35 cellular contexts compared by ENCODE assay signal in the genomic region with DNA sequence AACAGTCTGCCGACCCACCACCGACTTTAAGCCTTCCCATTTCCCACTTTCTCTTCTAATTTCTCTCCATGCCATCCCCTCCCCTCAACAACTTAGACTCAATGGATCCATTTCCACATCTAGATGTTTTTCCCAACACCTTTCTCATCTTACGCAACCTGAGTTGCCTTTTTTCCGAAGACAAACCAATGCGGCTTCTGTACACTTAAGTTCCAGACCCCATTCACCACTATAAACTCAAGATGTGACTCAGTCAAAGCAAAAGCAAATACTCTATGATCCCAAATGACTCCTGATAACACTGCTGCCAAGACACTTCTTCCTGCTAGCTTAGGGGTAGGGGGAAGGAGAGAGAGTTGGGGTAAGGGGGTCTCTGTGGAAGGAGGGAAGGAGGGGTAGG. TPM values are rescaled to one million over a fixed set of nuclear protein-coding genes. Genes with fewer than 3 reads are reported as not detected.
"Had no signal": no experiment of that assay in that cellular context is flagged by ENCODE, and none has a peak within 500 bp of the region (broad histone marks: within the 10 kb centered on the region; RNA-seq: fewer than 3 reads in every experiment).

No MANE protein-coding gene starts in this region.

- H3K27ac ChIP-seq: brain microvascular endothelial cell, esophagus muscularis mucosa, foreskin keratinocyte, gastrocnemius medialis, WERI-Rb-1 had no signal

- H3K4me1 ChIP-seq: esophagus muscularis mucosa, foreskin keratinocyte, gastrocnemius medialis had no signal

- H3K27ac Mint-ChIP-seq: activated B cell treated with CpG ODN at 0.5 μM for 24 hours; activated CD8-positive, alpha-beta memory T cell treated with anti-CD3 and anti-CD28 coated beads, Interleukin-2, amount 10 ng/mL, durations not matched to agents 7 days and 5 days; activated CD8-positive, alpha-beta T cell treated with anti-CD3 and anti-CD28 coated beads, Interleukin-2, amount 10 ng/mL, durations not matched to agents 7 days and 5 days; activated naive CD8-positive, alpha-beta T cell; effector memory CD8-positive, alpha-beta T cell had no signal

- H3K4me3 Mint-ChIP-seq: activated B cell treated with CpG ODN at 0.5 μM for 24 hours; activated CD8-positive, alpha-beta memory T cell treated with anti-CD3 and anti-CD28 coated beads, Interleukin-2, amount 10 ng/mL, durations not matched to agents 7 days and 5 days; activated CD8-positive, alpha-beta T cell treated with anti-CD3 and anti-CD28 coated beads, Interleukin-2, amount 10 ng/mL, durations not matched to agents 7 days and 5 days; activated naive CD8-positive, alpha-beta T cell; effector memory CD8-positive, alpha-beta T cell had no signal

- H3K4me1 Mint-ChIP-seq: activated B cell treated with CpG ODN at 0.5 μM for 24 hours had no signal

- FAIRE-seq: astrocyte, colon had no signal

- H3K27me3 ChIP-seq: brain microvascular endothelial cell, esophagus muscularis mucosa, gastrocnemius medialis had no signal

- H3K4me3 ChIP-seq: esophagus muscularis mucosa, gastrocnemius medialis had no signal

- DNase-seq: activated B cell treated with CpG ODN at 0.5 μM for 24 hours; activated CD4-positive, alpha-beta T cell treated with anti-CD3 and anti-CD28 coated beads for 48 hours; activated CD4-positive, alpha-beta T cell treated with anti-CD3 and anti-CD28 coated beads, Interleukin-2, amount 50 U/mL, for 1 hour; activated CD4-positive, alpha-beta T cell treated with anti-CD3 and anti-CD28 coated beads, Interleukin-2, amount 50 U/mL, for 48 hours; activated CD8-positive, alpha-beta memory T cell treated with anti-CD3 and anti-CD28 coated beads, Interleukin-2, amount 10 ng/mL, durations not matched to agents 7 days and 5 days; activated CD8-positive, alpha-beta memory T cell treated with anti-CD3 and anti-CD28 coated beads, Interleukin-2, amount 50 U/mL, for 4 hours; activated CD8-positive, alpha-beta T cell treated with anti-CD3 and anti-CD28 coated beads, Interleukin-2, amount 10 ng/mL, durations not matched to agents 7 days and 5 days; activated effector memory CD4-positive, alpha-beta T cell treated with Interleukin-2 at 50 U/mL for 16 hours; activated gamma-delta T cell treated with Interleukin-2 at 50 U/mL for 16 hours; activated naive CD4-positive, alpha-beta T cell treated with anti-CD3 and anti-CD28 coated beads, Interleukin-2, amount 50 U/mL, for 16 hours; activated naive CD4-positive, alpha-beta T cell treated with Interleukin-2 at 50 U/mL for 16 hours; activated T-cell treated with anti-CD3 and anti-CD28 coated beads, Interleukin-2, amount 50 U/mL, for 1 hour; activated T-cell treated with anti-CD3 and anti-CD28 coated beads, Interleukin-2, amount 50 U/mL, for 48 hours; amniotic stem cell; anterior cingulate cortex; brain microvascular endothelial cell; caudate nucleus; cortex of kidney; dermis blood vessel endothelial cell; effector CD4-positive, alpha-beta T cell; effector memory CD8-positive, alpha-beta T cell; erythroblast; foreskin keratinocyte; gastrocnemius medialis; glutamatergic neuron; T1000; WERI-Rb-1 had no signal

- H3K36me3 ChIP-seq: brain microvascular endothelial cell, esophagus muscularis mucosa, gastrocnemius medialis, WERI-Rb-1 had no signal

- H3K9me3 ChIP-seq: esophagus muscularis mucosa, gastrocnemius medialis had no signal

- ATAC-seq: activated CD4-positive, CD25-positive, alpha-beta regulatory T cell treated with anti-CD3 and anti-CD28 coated beads, Interleukin-2, amount 50 U/mL, for 24 hours; activated CD8-positive, alpha-beta memory T cell treated with anti-CD3 and anti-CD28 coated beads, Interleukin-2, amount 10 ng/mL, durations not matched to agents 7 days and 5 days; activated CD8-positive, alpha-beta T cell treated with anti-CD3 and anti-CD28 coated beads, Interleukin-2, amount 10 ng/mL, durations not matched to agents 7 days and 5 days; effector memory CD8-positive, alpha-beta T cell; foreskin keratinocyte; gastrocnemius medialis had no signal

RNA-seq across cellular contexts. Expression of a gene that starts 1.3 kb away (rescaled TPM):
- total RNA-seq: activated B cell treated with CpG ODN at 0.5 μM for 24 hours; activated CD8-positive, alpha-beta T cell treated with anti-CD3 and anti-CD28 coated beads, Interleukin-2, amount 10 ng/mL, durations not matched to agents 7 days and 5 days; astrocyte; chondrocyte; dermis blood vessel endothelial cell; esophagus muscularis mucosa; foreskin keratinocyte; gastrocnemius medialis; T-helper 2 cell treated with Interferon-gamma antibody and Interleukin-4, amounts not matched to agents 100 ng/mL and 5 ng/mL, for 36 hours had no signal
- polyA plus RNA-seq: foreskin keratinocyte had no signal

RNA-seq across cellular contexts. Expression of a gene that starts 26.5 kb away (rescaled TPM):
- total RNA-seq: activated B cell treated with CpG ODN at 0.5 μM for 24 hours, astrocyte, dermis blood vessel endothelial cell, esophagus muscularis mucosa, foreskin keratinocyte, gastrocnemius medialis had no signal
- polyA plus RNA-seq: adipose tissue, foreskin keratinocyte had no signal
